ENCODE assay signal across 8 cellular contexts in genomic region chr1:24018611-24019580, GRCh38. TPM values are rescaled to one million over a fixed set of nuclear protein-coding genes. Genes with fewer than 3 reads are reported as not detected.
A peak's percentile ranks its signal among the peaks of the same experiment; 100 is the strongest.
DNase-seq lines count a peak whose midpoint lies in the region; ATAC-seq, FAIRE-seq and TF ChIP-seq lines count a peak whose summit lies in the region.

No MANE protein-coding gene starts in this region.

- H3K27ac ChIP-seq in uterus, result peak overlapping the region; percentile 92 to 98

- peak; percentile 19 to 46 for TF ChIP-seq POLR2A in uterus (IDR thresholded peaks at IDR 0.05)

- H3K36me3 ChIP-seq in uterus, result no peaks in the 10 kb centered on the region

- H3K4me1 ChIP-seq in uterus, result peaks cover 9 to 39% of the 10 kb centered on the region in 2 donors

- H3K9me3 ChIP-seq in uterus, result no peaks in the 10 kb centered on the region

- H3K4me3 ChIP-seq in epithelial cell of proximal tubule (ENCODE audit: low read depth, low read length) (no peak overlapping the region), uterus (peak overlapping the region in 1 of 2 donors; percentile 4)

- ATAC-seq in GM18868 (IDR thresholded peaks at IDR 0.05; ENCODE audit: unreplicated experiment) (no peak), HG02970 (IDR thresholded peaks at IDR 0.05; ENCODE audit: low FRiP score, unreplicated experiment) (no peak), GM21619 (IDR thresholded peaks at IDR 0.05; ENCODE audit: unreplicated experiment) (no peak)

- TF ChIP-seq CTCF in epithelial cell of proximal tubule (conservative IDR thresholded peaks at IDR 0.05; ENCODE audit: low read depth, low read length) (no peak), uterus (IDR thresholded peaks at IDR 0.05) (peak in 2 of 4 experiments; percentile 10 to 15)

- intact Hi-C loops in uterus (cut with DNase I; ENCODE audit: low total_unique reads), result no loop called here

- peak; percentile 91 for DNase-seq in DMS79 (lab: John Stamatoyannopoulos, UW)
- DNase-seq in RCC 7860 (ENCODE audit: low spot score), result peak; percentile 99
- DNase-seq in epithelial cell of proximal tubule (ENCODE audit: low read depth), result peak; percentile 96
- DNase-seq in middle frontal gyrus (ENCODE audit: extremely low spot score, low spot score), result peak; percentile 52
- DNase-seq in uterus, result peak; percentile 99

- no peaks in the 10 kb centered on the region for H3K27me3 ChIP-seq in uterus

- FAIRE-seq in RCC 7860 (lab: Jason Lieb, UNC), result peak; percentile 94

RNA-seq across cellular contexts. Expression of gene SRSF10, which starts 38.8 kb away (rescaled TPM):
- total RNA-seq in epithelial cell of proximal tubule (97.3 and 100 TPM in 2 replicates), uterus (100 to 1,000 TPM; 105 to 198 (median 162) TPM)

RNA-seq across cellular contexts. Expression of gene PNRC2, which starts 59.3 kb away (rescaled TPM):
- total RNA-seq in epithelial cell of proximal tubule (92.1 and 100 TPM in 2 replicates), uterus (100 to 1,000 TPM in 3 of 4 donors, 10 to 100 TPM in 1; 44.8 to 187 (median 122) TPM)
